ENCODE assay signal across 1 cellular context in genomic region chr15:43518073-43518761, GRCh38.
TF ChIP-seq lines count a peak whose summit lies in the region.

No MANE protein-coding gene starts in this region.

TF ChIP-seq in HEK293, 187 proteins besides CTCF, POLR2A, EP300 and RAD21 (continued from another document):
- TF ChIP-seq ZNF398 (tag by site-specific recombination; IDR thresholded peaks at IDR 0.05): peak; percentile 86
- peak; percentile 38; the same call in 1 of the 2 replicates for TF ChIP-seq GLIS1 (tag by site-specific recombination; IDR thresholded peaks at IDR 0.05)
- no peak for TF ChIP-seq ZNF155 (tag by site-specific recombination; IDR thresholded peaks at IDR 0.05)
- no peak for TF ChIP-seq ZBTB8A (tag by site-specific recombination; IDR thresholded peaks at IDR 0.05)
- peak; percentile 19; the same call in 1 of the 2 replicates for TF ChIP-seq ZFHX2 (tag by site-specific recombination; conservative IDR thresholded peaks at IDR 0.05)
